ENCODE assay signal across 1 cellular context in genomic region chr17:14760719-14761425, GRCh38.
TF ChIP-seq lines count a peak whose summit lies in the region.

No MANE protein-coding gene starts in this region.

TF ChIP-seq in H1, 55 proteins besides CTCF, POLR2A, EP300 and RAD21:
- no peak for TF ChIP-seq TBP (IDR thresholded peaks at IDR 0.05; ENCODE audit: low read depth, low read length)
- no peak for TF ChIP-seq JUN (IDR thresholded peaks at IDR 0.05; ENCODE audit: low read depth, low read length)
- TF ChIP-seq USF2 (IDR thresholded peaks at IDR 0.05; ENCODE audit: low read length), result no peak
- no peak for TF ChIP-seq ATF3 (IDR thresholded peaks at IDR 0.05; ENCODE audit: insufficient read depth, low read depth, low read length)
- TF ChIP-seq BRCA1 (IDR thresholded peaks at IDR 0.05; ENCODE audit: low read depth, low read length), result no peak
- TF ChIP-seq ZNF274 (IDR thresholded peaks at IDR 0.05; ENCODE audit: borderline replicate concordance, extremely low read depth, low read length), result no peak
- no peak for TF ChIP-seq SIRT6 (IDR thresholded peaks at IDR 0.05; ENCODE audit: low read length)
- no peak for TF ChIP-seq RXRA (IDR thresholded peaks at IDR 0.05; ENCODE audit: insufficient read depth, low read depth, low read length)
- no peak for TF ChIP-seq RNF2 (IDR thresholded peaks at IDR 0.05; ENCODE audit: borderline replicate concordance, low read depth, low read length, missing control alignments, poor library complexity, severe bottlenecking)
- TF ChIP-seq MAFK (IDR thresholded peaks at IDR 0.05; ENCODE audit: low read depth, low read length), result no peak
- TF ChIP-seq SIX5 (IDR thresholded peaks at IDR 0.05; ENCODE audit: low read depth, low read length), result no peak
- TF ChIP-seq SUZ12 (IDR thresholded peaks at IDR 0.05; ENCODE audit: low read length), result no peak
- no peak for TF ChIP-seq SP1 (IDR thresholded peaks at IDR 0.05; ENCODE audit: low read depth, low read length)
- no peak for TF ChIP-seq CHD1 (IDR thresholded peaks at IDR 0.05; ENCODE audit: low read depth, low read length)
- no peak for TF ChIP-seq MAX (IDR thresholded peaks at IDR 0.05)
- TF ChIP-seq FOSL1 (IDR thresholded peaks at IDR 0.05; ENCODE audit: insufficient read depth, low read depth, low read length), result no peak
- TF ChIP-seq GTF2F1 (IDR thresholded peaks at IDR 0.05; ENCODE audit: borderline replicate concordance, low read depth, low read length), result no peak
- no peak for TF ChIP-seq POU5F1 (IDR thresholded peaks at IDR 0.05; ENCODE audit: low read depth, low read length)
- no peak for TF ChIP-seq NANOG (IDR thresholded peaks at IDR 0.05; ENCODE audit: insufficient read depth, low read depth, low read length, poor library complexity, severe bottlenecking)
- TF ChIP-seq RBBP5 (IDR thresholded peaks at IDR 0.05; ENCODE audit: borderline replicate concordance, low read depth, low read length), result no peak
